ENCODE assay signal across 3 cellular contexts in genomic region chr2:22623620-22624019, GRCh38.
"Had no signal": no experiment of that assay in that cellular context is flagged by ENCODE, and none has a peak within 500 bp of the region (broad histone marks: within the 10 kb centered on the region; RNA-seq: fewer than 3 reads in every experiment).

No MANE protein-coding gene starts in this region.

- H3K4me3 ChIP-seq: GM12878 had no signal

- DNase-seq: GDM1, GF-D8 had no signal

- ATAC-seq: GM12878 had no signal
